ENCODE assay signal across 8 cellular contexts in the genomic region with DNA sequence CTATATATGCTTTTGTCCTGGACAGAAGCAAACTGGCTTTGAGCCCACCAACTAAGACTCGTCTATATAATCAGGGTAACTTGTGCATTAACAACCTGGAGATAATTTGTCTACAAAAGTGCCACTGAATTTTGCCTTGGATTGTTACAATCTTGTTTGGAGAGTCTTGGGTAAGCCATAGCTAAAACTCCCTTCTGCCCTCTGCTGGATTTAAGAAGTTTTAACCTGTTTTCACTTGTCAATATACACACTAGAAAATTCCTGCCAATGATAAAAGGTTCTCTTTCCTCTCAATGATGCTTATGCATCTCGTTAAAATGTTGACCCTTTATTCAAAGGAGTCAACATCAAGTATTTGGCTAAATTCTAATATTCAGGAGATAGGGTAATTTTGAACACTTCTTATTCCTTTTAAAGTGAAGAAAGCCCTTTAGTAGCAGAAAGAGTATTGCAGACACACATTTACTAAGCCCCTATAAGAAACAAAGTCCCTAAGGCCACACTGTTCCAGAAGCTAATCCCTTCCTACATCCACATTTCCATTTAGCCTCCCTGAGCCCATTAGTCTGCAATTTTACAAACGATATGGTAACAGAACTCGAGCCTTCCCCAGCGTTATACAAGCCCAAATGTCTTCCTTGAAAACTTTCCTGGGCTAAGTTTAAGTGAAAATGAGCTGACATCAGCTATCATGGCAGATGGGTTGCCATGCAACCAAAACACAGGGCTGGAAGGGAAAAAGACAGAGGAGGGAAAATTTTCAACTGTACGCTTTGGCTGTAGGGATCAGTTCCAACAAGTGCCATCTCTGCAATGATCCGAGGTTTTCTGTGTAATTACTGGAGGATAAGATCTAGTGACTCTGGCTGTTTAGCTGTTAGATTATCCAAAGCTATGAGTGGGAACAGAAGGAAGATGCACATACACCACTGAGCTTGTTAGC.
A peak's percentile ranks its signal among the peaks of the same experiment; 100 is the strongest.
DNase-seq lines count a peak whose midpoint lies in the region; TF ChIP-seq lines count a peak whose summit lies in the region.

No MANE protein-coding gene starts in this region.

- H3K4me1 Mint-ChIP-seq in osteocyte (ENCODE audit: unreplicated experiment) = no peaks in the 10 kb centered on the region
- H3K4me1 Mint-ChIP-seq in T-helper 2 cell treated with Interferon-gamma antibody and Interleukin-4, amounts not matched to agents 5 μg/mL and 100 μg/mL, for 36 hours (ENCODE audit: low read depth) = peaks cover 2% of the 10 kb centered on the region

- no peak overlapping the region for H3K27ac Mint-ChIP-seq in osteocyte (ENCODE audit: unreplicated experiment)
- H3K27ac Mint-ChIP-seq in T-helper 2 cell treated with Interferon-gamma antibody and Interleukin-4, amounts not matched to agents 5 μg/mL and 100 μg/mL, for 36 hours = no peak overlapping the region

- no peaks in the 10 kb centered on the region for H4K20me1 ChIP-seq in fibroblast of lung (ENCODE audit: control insufficient read depth, extremely low read depth, insufficient read depth, low read length)

- DNase-seq in BE2C = no peak
- peak; percentile 10 for DNase-seq in GM19238 (ENCODE audit: insufficient read length, low spot score)
- peak; percentile 43 for DNase-seq in LNCaP clone FGC (ENCODE audit: low read depth)
- peak; percentile 74 for DNase-seq in RKO (ENCODE audit: low spot score)
- DNase-seq in fibroblast of lung (ENCODE audit: low read depth in 2 of 2) = peak; percentile 44 to 78
- no peak for DNase-seq in osteocyte (ENCODE audit: extremely low spot score, unreplicated experiment)
- DNase-seq in T-helper 2 cell treated with Interferon-gamma antibody and Interleukin-4, amounts not matched to agents 5 μg/mL and 100 μg/mL, for 36 hours (ENCODE audit: low spot score) = no peak
- DNase-seq in mesenteric fat pad (ENCODE audit: low spot score) = no peak

- H3K27me3 Mint-ChIP-seq in osteocyte (ENCODE audit: unreplicated experiment) = no peaks in the 10 kb centered on the region
- H3K27me3 Mint-ChIP-seq in T-helper 2 cell treated with Interferon-gamma antibody and Interleukin-4, amounts not matched to agents 5 μg/mL and 100 μg/mL, for 36 hours (ENCODE audit: low read depth) = no peaks in the 10 kb centered on the region

- H3K9me3 ChIP-seq in BE2C (no peaks in the 10 kb centered on the region), fibroblast of lung (ENCODE audit: control insufficient read depth, insufficient read depth, low read depth, low read length) (no peaks in the 10 kb centered on the region)

- no peaks in the 10 kb centered on the region for H3K79me2 ChIP-seq in fibroblast of lung (ENCODE audit: control insufficient read depth, insufficient read depth, low read length)

- H3K4me3 Mint-ChIP-seq in osteocyte (ENCODE audit: unreplicated experiment) = no peak overlapping the region
- no peak overlapping the region for H3K4me3 Mint-ChIP-seq in T-helper 2 cell treated with Interferon-gamma antibody and Interleukin-4, amounts not matched to agents 5 μg/mL and 100 μg/mL, for 36 hours

- TF ChIP-seq CTCF in BE2C (IDR thresholded peaks at IDR 0.05; ENCODE audit: low read depth, low read length) (peak; percentile 64), LNCaP clone FGC (IDR thresholded peaks at IDR 0.05; ENCODE audit: control insufficient read depth, extremely low read depth, insufficient read depth) (peak; percentile 55), fibroblast of lung (conservative IDR thresholded peaks at IDR 0.05 in 1 of 2, IDR thresholded peaks at IDR 0.05 in 1 of 2; ENCODE audit: low read depth in 1 of 2, low read length in 2 of 2) (peak; percentile 53 to 66), osteocyte (IDR thresholded peaks at IDR 0.05) (peak; percentile 66)

- H3K9ac ChIP-seq in fibroblast of lung (ENCODE audit: insufficient read depth, low read length) = no peak overlapping the region

- H3K4me2 ChIP-seq in fibroblast of lung (ENCODE audit: extremely low read depth, insufficient read depth, low read length) = no peak overlapping the region

- no peak overlapping the region for H3K27ac ChIP-seq in fibroblast of lung (ENCODE audit: insufficient read depth, low read length)

- no peak overlapping the region for H2AFZ ChIP-seq in fibroblast of lung (ENCODE audit: low read length)

- no peaks in the 10 kb centered on the region for H3K36me3 ChIP-seq in BE2C
- no peaks in the 10 kb centered on the region for H3K36me3 ChIP-seq in fibroblast of lung (ENCODE audit: control insufficient read depth, insufficient read depth, low read length)

- H3K27me3 ChIP-seq in BE2C (peaks cover 4% of the 10 kb centered on the region), fibroblast of lung (ENCODE audit: control insufficient read depth, insufficient read depth, low read length) (no peaks in the 10 kb centered on the region)

- H3K9me3 Mint-ChIP-seq in osteocyte (ENCODE audit: unreplicated experiment) = no peaks in the 10 kb centered on the region
- H3K9me3 Mint-ChIP-seq in T-helper 2 cell treated with Interferon-gamma antibody and Interleukin-4, amounts not matched to agents 5 μg/mL and 100 μg/mL, for 36 hours = no peaks in the 10 kb centered on the region

- peaks cover 7% of the 10 kb centered on the region for H3K36me3 Mint-ChIP-seq in osteocyte (ENCODE audit: unreplicated experiment)
- H3K36me3 Mint-ChIP-seq in T-helper 2 cell treated with Interferon-gamma antibody and Interleukin-4, amounts not matched to agents 5 μg/mL and 100 μg/mL, for 36 hours (ENCODE audit: low read depth) = no peaks in the 10 kb centered on the region

- H3K4me1 ChIP-seq in BE2C = no peaks in the 10 kb centered on the region
- no peaks in the 10 kb centered on the region for H3K4me1 ChIP-seq in fibroblast of lung (ENCODE audit: control insufficient read depth, extremely low read depth, insufficient read depth, low read length)

- H3K4me3 ChIP-seq in BE2C (ENCODE audit: low read depth, low read length) = no peak overlapping the region
- H3K4me3 ChIP-seq in LNCaP clone FGC (ENCODE audit: low read depth, low read length) = no peak overlapping the region
- no peak overlapping the region for H3K4me3 ChIP-seq in fibroblast of lung (replicated peaks in 1 of 4; ENCODE audit: control extremely low read depth in 1 of 4, insufficient read depth in 1 of 4, low read depth in 3 of 4, low read length in 4 of 4)

Comparison
In these comparisons a context has a peak if more than half of its experiments do, and no peak if none do; other contexts are left out.
1. DNase-seq: peak in GM19238 (single experiment), LNCaP clone FGC (single experiment), RKO (single experiment) and fibroblast of lung (2 of 2); none in BE2C (single experiment), osteocyte (single experiment), T-helper 2 cell treated with Interferon-gamma antibody and Interleukin-4, amounts not matched to agents 5 μg/mL and 100 μg/mL, for 36 hours (single experiment) and mesenteric fat pad (single experiment).
2. Peak in every context shown above with its lines, with median percentiles within 50 percentile points of each other: CTCF ChIP-seq.